14 cellular contexts compared by ENCODE assay signal in the genomic region with DNA sequence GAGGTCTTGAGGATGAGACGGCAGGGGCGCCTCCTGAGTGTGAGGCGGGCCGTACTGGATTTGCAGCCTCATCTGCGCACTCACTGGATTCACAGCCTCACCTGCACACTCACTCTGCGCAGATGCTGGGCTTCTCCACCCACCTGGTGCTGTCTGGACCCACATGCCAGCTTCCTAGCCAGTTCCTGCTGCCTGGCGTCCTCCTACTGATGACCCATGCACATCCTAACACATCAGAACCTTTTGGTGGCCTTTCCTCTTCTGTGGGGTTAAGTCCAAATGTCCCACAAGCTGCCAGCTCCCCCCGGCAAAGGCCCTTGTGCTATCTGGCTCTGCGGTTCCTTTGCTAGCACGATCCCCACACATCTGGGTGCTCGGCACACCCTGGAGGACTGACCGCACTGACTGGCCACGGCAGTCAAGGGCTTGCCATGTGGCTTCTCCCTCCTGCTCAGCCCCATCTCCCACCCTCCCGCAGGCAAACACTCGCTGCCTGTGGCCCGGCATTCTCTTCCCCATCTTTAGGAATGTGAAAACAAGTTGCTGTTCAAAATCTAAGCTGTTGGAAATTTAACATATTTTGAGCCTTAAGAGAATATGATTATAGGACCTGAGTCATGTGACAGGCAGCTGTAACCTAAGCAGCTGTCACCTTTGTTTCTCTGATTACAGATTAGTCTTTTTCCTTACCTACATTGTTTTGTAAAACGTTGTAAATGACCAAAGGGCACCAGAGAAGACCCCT. TPM values are rescaled to one million over a fixed set of nuclear protein-coding genes. Genes with fewer than 3 reads are reported as not detected.
DNase-seq lines count a peak whose midpoint lies in the region; ATAC-seq and TF ChIP-seq lines count a peak whose summit lies in the region.
"Had no signal": no experiment of that assay in that cellular context is flagged by ENCODE, and none has a peak within 500 bp of the region (broad histone marks: within the 10 kb centered on the region; RNA-seq: fewer than 3 reads in every experiment).

No MANE protein-coding gene starts in this region.

- H2AFZ ChIP-seq in mammary epithelial cell (ENCODE audit: low read depth, low read length) = peak overlapping the region; percentile 50

- in situ Hi-C loops in mammary epithelial cell (cut with MboI; ENCODE audit: low sequenced_read_pairs in 2 of 2) = no loop called here

- intact Hi-C loops in mammary epithelial cell (cut with micrococcal nuclease) (no loop called here), stomach (cut with DNase I; ENCODE audit: low total_unique reads) (no loop called here)

- no peaks in the 10 kb centered on the region for H3K27me3 ChIP-seq in mammary epithelial cell (ENCODE audit: insufficient read depth, low read length)
- no peaks in the 10 kb centered on the region for H3K27me3 ChIP-seq in mesendoderm (ENCODE audit: insufficient read depth, low read length, poor library complexity)
- no peaks in the 10 kb centered on the region for H3K27me3 ChIP-seq in stomach
- H3K27me3 ChIP-seq: pancreas, vagina had no signal

- no TSS peak for BruUV-seq in mammary epithelial cell (replicated peaks; lab: Mats Ljungman, UMichigan)

- no peak overlapping the region for H3K23ac ChIP-seq in mesendoderm (ENCODE audit: low read length)

- peak overlapping the region; percentile 63 for H3K4me2 ChIP-seq in mammary epithelial cell (ENCODE audit: insufficient read depth, low read depth, low read length)
- H3K4me2 ChIP-seq in mesendoderm (ENCODE audit: low read length) = no peak overlapping the region

- no peak overlapping the region for H4K8ac ChIP-seq in mesendoderm (ENCODE audit: low read depth, low read length)

- H3K4me1 ChIP-seq in mammary epithelial cell (ENCODE audit: insufficient read depth, low read length) (peaks cover 25% of the 10 kb centered on the region), mesendoderm (ENCODE audit: control insufficient read depth, low read depth, low read length) (peaks cover 17% of the 10 kb centered on the region), stomach (peaks cover 7 to 35% (median 10%) of the 10 kb centered on the region in 4 donors)
- H3K4me1 ChIP-seq: pancreas had no signal

- H3K56ac ChIP-seq in mesendoderm (ENCODE audit: low read length) = peak overlapping the region; percentile 87

- no peaks in the 10 kb centered on the region for H3K79me1 ChIP-seq in mesendoderm (ENCODE audit: low read length)

- H3K18ac ChIP-seq in mesendoderm (ENCODE audit: low read length) = no peak overlapping the region

- peak overlapping the region; percentile 99 for H2AK5ac ChIP-seq in mesendoderm (ENCODE audit: low read length)

- H3K4ac ChIP-seq in mesendoderm (ENCODE audit: low read depth, low read length) = peak overlapping the region; percentile 1

- TF ChIP-seq RAD21 in Ishikawa (IDR thresholded peaks at IDR 0.05; ENCODE audit: low read depth) = no peak

- 60% methylated on average over 16 of the region's 17 CpGs for WGBS in mammary epithelial cell (ENCODE audit: low coverage, missing lambda C conversion rate)
- WGBS in mesendoderm (ENCODE audit: extremely low coverage, insufficient coverage, low lambda C conversion rate) = no CpG with 5 or more reads among the region's 17 CpGs
- 55 to 80% (median 69%) methylated on average over 16 to 17 of the region's 17 CpGs for WGBS in stomach, 5 donors

- ATAC-seq in HG03097 (IDR thresholded peaks at IDR 0.05; ENCODE audit: low FRiP score, unreplicated experiment) = no peak
- ATAC-seq: activated CD4-positive, alpha-beta T cell treated with anti-CD3 and anti-CD28 coated beads for 36 hours had no signal

- H3K27ac ChIP-seq in mammary epithelial cell (ENCODE audit: insufficient read depth, low read depth, low read length) = peak overlapping the region; percentile 41
- H3K27ac ChIP-seq in mesendoderm (ENCODE audit: low read depth, low read length) = no peak overlapping the region
- peak overlapping the region in 3 of 5 donors; percentile 45 to 71 (median 58) for H3K27ac ChIP-seq in stomach

- no peak for TF ChIP-seq POLR2A in stomach (IDR thresholded peaks at IDR 0.05)

- no peak overlapping the region for H2BK120ac ChIP-seq in mesendoderm (ENCODE audit: low read depth, low read length)

- DNase-seq in mammary epithelial cell (no peak), mesendoderm (peak; percentile 23), stomach (no peak), NCI-H1436 (lab: John Stamatoyannopoulos, UW) (no peak), GM20000 (ENCODE audit: low spot score) (no peak)
- DNase-seq: activated CD4-positive, alpha-beta T cell treated with anti-CD3 and anti-CD28 coated beads for 36 hours; activated naive CD8-positive, alpha-beta T cell treated with anti-CD3 and anti-CD28 coated beads, Interleukin-2, amount 10 ng/mL, durations not matched to agents 7 days and 5 days; activated T-cell treated with anti-CD3 and anti-CD28 coated beads for 4 hours; lower lobe of right lung had no signal

- dilution Hi-C loops in mammary epithelial cell (cut with HindIII; ENCODE audit: low sequenced_read_pairs) = no loop called here

- no peaks in the 10 kb centered on the region for H3K36me3 ChIP-seq in mammary epithelial cell (ENCODE audit: insufficient read depth, low read length)
- H3K36me3 ChIP-seq in mesendoderm (ENCODE audit: control insufficient read depth, insufficient read depth, low read length) = no peaks in the 10 kb centered on the region
- no peaks in the 10 kb centered on the region for H3K36me3 ChIP-seq in stomach
- H3K36me3 ChIP-seq: lower lobe of right lung, pancreas, vagina had no signal

- H3K79me2 ChIP-seq in mammary epithelial cell (ENCODE audit: insufficient read depth, low read length) (no peaks in the 10 kb centered on the region), mesendoderm (ENCODE audit: control insufficient read depth, insufficient read depth, low read length) (no peaks in the 10 kb centered on the region)

- no peaks in the 10 kb centered on the region for H4K20me1 ChIP-seq in mammary epithelial cell (ENCODE audit: insufficient read depth, low read length)

- H3K9me3 ChIP-seq in mammary epithelial cell (replicated peaks; ENCODE audit: insufficient read depth, low read length) (no peaks in the 10 kb centered on the region), stomach (no peaks in the 10 kb centered on the region)
- H3K9me3 ChIP-seq: lower lobe of right lung, pancreas, vagina had no signal

- TF ChIP-seq EP300 in Ishikawa (IDR thresholded peaks at IDR 0.05; ENCODE audit: borderline replicate concordance) (no peak), stomach (IDR thresholded peaks at IDR 0.05) (no peak)

- H3K9ac ChIP-seq in mammary epithelial cell (ENCODE audit: insufficient read depth, low read length) (peak overlapping the region; percentile 2), mesendoderm (ENCODE audit: low read length) (peak overlapping the region; percentile 45)

- no peak overlapping the region for H2BK15ac ChIP-seq in mesendoderm (replicated peaks; ENCODE audit: low read depth)

- H3K4me3 ChIP-seq in mammary epithelial cell (replicated peaks in 1 of 3; ENCODE audit: insufficient read depth in 1 of 3, low read depth in 2 of 3, low read length in 3 of 3) (no peak overlapping the region), mesendoderm (ENCODE audit: low read length) (no peak overlapping the region), stomach (no peak overlapping the region)
- H3K4me3 ChIP-seq: lower lobe of right lung, pancreas, vagina had no signal

- TF ChIP-seq CTCF in mammary epithelial cell (conservative IDR thresholded peaks at IDR 0.05 in 1 of 2, IDR thresholded peaks at IDR 0.05 in 1 of 2; ENCODE audit: extremely low read depth in 1 of 2, insufficient read depth in 1 of 2, low read depth in 1 of 2, low read length in 2 of 2) = no peak
- no peak for TF ChIP-seq CTCF in stomach (IDR thresholded peaks at IDR 0.05)
- TF ChIP-seq CTCF in GM20000 (IDR thresholded peaks at IDR 0.05; ENCODE audit: extremely low read depth, missing control alignments) = no peak

- CTCF ChIA-PET in mammary epithelial cell (lab: Charles Lee; ENCODE audit: low non-redundant PET) = no interaction called here

- H2BK5ac ChIP-seq in mesendoderm (ENCODE audit: low read length) = peak overlapping the region; percentile 82

- peak overlapping the region; percentile 91 for H4K5ac ChIP-seq in mesendoderm (ENCODE audit: low read length)

TF ChIP-seq in Ishikawa, 13 proteins besides CTCF, POLR2A, EP300 and RAD21:
- TF ChIP-seq FOXM1 (IDR thresholded peaks at IDR 0.05; ENCODE audit: borderline replicate concordance, low read depth) = no peak
- TF ChIP-seq, protein P1, sequence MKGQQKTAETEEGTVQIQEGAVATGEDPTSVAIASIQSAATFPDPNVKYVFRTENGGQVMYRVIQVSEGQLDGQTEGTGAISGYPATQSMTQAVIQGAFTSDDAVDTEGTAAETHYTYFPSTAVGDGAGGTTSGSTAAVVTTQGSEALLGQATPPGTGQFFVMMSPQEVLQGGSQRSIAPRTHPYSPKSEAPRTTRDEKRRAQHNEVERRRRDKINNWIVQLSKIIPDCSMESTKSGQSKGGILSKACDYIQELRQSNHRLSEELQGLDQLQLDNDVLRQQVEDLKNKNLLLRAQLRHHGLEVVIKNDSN (IDR thresholded peaks at IDR 0.05) = peak; percentile 59
- TF ChIP-seq, protein P2, sequence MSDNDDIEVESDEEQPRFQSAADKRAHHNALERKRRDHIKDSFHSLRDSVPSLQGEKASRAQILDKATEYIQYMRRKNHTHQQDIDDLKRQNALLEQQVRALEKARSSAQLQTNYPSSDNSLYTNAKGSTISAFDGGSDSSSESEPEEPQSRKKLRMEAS (IDR thresholded peaks at IDR 0.05) = 0 out of 2 replicates have a peak, but pooled peaks have one; percentile 41

RNA-seq across cellular contexts. Expression of a gene that starts 39.4 kb away (rescaled TPM):
- total RNA-seq in mammary epithelial cell (10 to 100 TPM; 22.9 to 36.0 TPM), stomach (10 to 100 TPM in 4 of 5 donors, 1 to 10 TPM in 1; 7.6 to 88.9 (median 22.2) TPM)
- polyA plus RNA-seq in mammary epithelial cell (13.4 TPM), stomach (1 to 10 TPM; 4.1 to 5.4 (median 5.3) TPM)
- 20.1 TPM for polyA minus RNA-seq in mammary epithelial cell
- 11.2 TPM for polyA plus RNA-seq in mesendoderm (2013, experiment 1 of 2)
- 11.4 TPM for polyA plus RNA-seq in mesendoderm (2013, experiment 2 of 2)
- total RNA-seq: OCI-LY7 had no signal
